Comparison of ENCODE assay signal across 31 cellular contexts in genomic region chr11:118090545-118091162, GRCh38. TPM values are rescaled to one million over a fixed set of nuclear protein-coding genes. Genes with fewer than 3 reads are reported as not detected.
"Had no signal": no experiment of that assay in that cellular context is flagged by ENCODE, and none has a peak within 500 bp of the region (broad histone marks: within the 10 kb centered on the region; RNA-seq: fewer than 3 reads in every experiment).

No MANE protein-coding gene starts in this region.

- ATAC-seq: mucosa of descending colon; stimulated activated memory B cell treated with anti-CD40 and anti-IgM and Interleukin-4, amounts not matched to agents 10 μg/mL and 1 μg/mL and 100 μg/mL, for 72 hours; T-cell; WTC11 had no signal

- H3K27me3 Mint-ChIP-seq: activated naive CD8-positive, alpha-beta T cell had no signal

- H3K4me3 ChIP-seq: adrenal gland, ascending aorta, colonic mucosa, mucosa of descending colon, sigmoid colon, smooth muscle cell, stomach, vagina had no signal

- FAIRE-seq: TTC549 had no signal

- H3K27me3 ChIP-seq: adrenal gland, ascending aorta, brain microvascular endothelial cell, colonic mucosa, stomach, vagina had no signal

- H3K4me2 ChIP-seq: smooth muscle cell had no signal

- H3K36me3 ChIP-seq: adrenal gland, ascending aorta, brain microvascular endothelial cell, colonic mucosa, sigmoid colon, stomach, vagina had no signal

- DNase-seq: activated CD8-positive, alpha-beta memory T cell treated with anti-CD3 and anti-CD28 coated beads for 24 hours; activated CD8-positive, alpha-beta memory T cell treated with anti-CD3 and anti-CD28 coated beads, Interleukin-2, amount 50 U/mL, for 4 hours; activated naive CD4-positive, alpha-beta T cell; activated T-cell treated with anti-CD3 and anti-CD28 coated beads, Interleukin-2, amount 50 U/mL, for 24 hours; adrenal gland; brain microvascular endothelial cell; colonic mucosa; endodermal cell; erythroblast; foreskin melanocyte; mesendoderm; sigmoid colon; stimulated activated CD4-positive, alpha-beta T cell treated with anti-CD3 and anti-CD28 coated beads, Interleukin-15, amount 100 ng/mL, for 24 hours; stomach; T-cell; trophoblast cell had no signal

- H3K27ac ChIP-seq: adrenal gland, ascending aorta, brain microvascular endothelial cell, colonic mucosa, sigmoid colon, stomach, vagina had no signal

- H3K4me1 ChIP-seq: ascending aorta, sigmoid colon, vagina had no signal

- H3K9me3 ChIP-seq: adrenal gland, ascending aorta, colonic mucosa, mucosa of descending colon, vagina had no signal

- H3K27ac Mint-ChIP-seq: activated naive CD8-positive, alpha-beta T cell; activated T-cell treated with anti-CD3 and anti-CD28 coated beads, Interleukin-2, amount 50 U/mL, for 24 hours; activated T-helper 2 cell treated with anti-CD3 and anti-CD28 coated beads, Interferon-gamma antibody, Interleukin-2, Interleukin-4, amounts not matched to agents 10 μg/mL and 5 μg/mL and 100 μg/mL, durations not matched to agents 14 hours and 24 hours and 36 hours; endodermal cell; stimulated activated memory B cell treated with anti-CD40 and anti-IgM and Interleukin-4, amounts not matched to agents 10 μg/mL and 1 μg/mL and 100 μg/mL, for 72 hours; T-cell; T-helper 2 cell treated with Interferon-gamma antibody and Interleukin-4, amounts not matched to agents 5 μg/mL and 100 μg/mL, for 36 hours; WTC11 had no signal

- H3K4me1 Mint-ChIP-seq: T-cell, WTC11 had no signal

- H3K4me3 Mint-ChIP-seq: activated naive CD8-positive, alpha-beta T cell; activated T-cell treated with anti-CD3 and anti-CD28 coated beads, Interleukin-2, amount 50 U/mL, for 24 hours; endodermal cell; stimulated activated memory B cell treated with anti-CD40 and anti-IgM and Interleukin-4, amounts not matched to agents 10 μg/mL and 1 μg/mL and 100 μg/mL, for 72 hours; T-cell; T-helper 2 cell treated with Interferon-gamma antibody and Interleukin-4, amounts not matched to agents 5 μg/mL and 100 μg/mL, for 36 hours; WTC11 had no signal

- H3K36me3 Mint-ChIP-seq: activated naive CD8-positive, alpha-beta T cell; WTC11 had no signal

RNA-seq across cellular contexts. Expression of gene SMIM35, which starts 3.9 kb away (rescaled TPM):
- total RNA-seq: ascending aorta, colonic mucosa, endodermal cell, lower leg skin, mucosa of descending colon, renal cortical epithelial cell, sigmoid colon, smooth muscle cell, stomach, temporal lobe, vagina, WTC11 had no signal
- polyA plus RNA-seq: neural cell, smooth muscle cell had no signal

RNA-seq across cellular contexts. Expression of gene TMPRSS4, which starts 13.8 kb away (rescaled TPM):
- total RNA-seq: activated T-helper 2 cell treated with anti-CD3 and anti-CD28 coated beads, Interferon-gamma antibody, Interleukin-2, Interleukin-4, amounts not matched to agents 10 μg/mL and 5 μg/mL and 100 μg/mL, durations not matched to agents 14 hours and 24 hours and 36 hours; ascending aorta; endodermal cell; omental fat pad had no signal
- polyA plus RNA-seq: neural cell, smooth muscle cell had no signal
